ENCODE assay signal across 24 cellular contexts in genomic region chr3:182124187-182124586, GRCh38.
"Had no signal": no experiment of that assay in that cellular context is flagged by ENCODE, and none has a peak within 500 bp of the region (broad histone marks: within the 10 kb centered on the region; RNA-seq: fewer than 3 reads in every experiment).

No MANE protein-coding gene starts in this region.

- H3K9me3 Mint-ChIP-seq: mesothelial cell of epicardium; nephron progenitor cell; stimulated activated naive CD8-positive, alpha-beta T cell treated with anti-CD3 and anti-CD28 coated beads, Interleukin-15, amount 100 ng/mL, for 72 hours had no signal

- H3K36me3 ChIP-seq: gastrocnemius medialis, left lung, prostate gland, sigmoid colon, suprapubic skin, transverse colon had no signal

- DNase-seq: cortex of kidney; dorsolateral prefrontal cortex; effector CD4-positive, alpha-beta T cell; gastrocnemius medialis; head of caudate nucleus; kidney; left cardiac atrium; left lung; mesenchymal stem cell; mucosa of descending colon; naive thymus-derived CD8-positive, alpha-beta T cell; nephron progenitor cell; nucleus accumbens; right cardiac atrium; sigmoid colon; small intestine; stimulated activated CD4-positive, alpha-beta T cell treated with anti-CD3 and anti-CD28 coated beads, Interleukin-15, amount 100 ng/mL, for 24 hours; stimulated activated CD4-positive, alpha-beta T cell treated with anti-CD3 and anti-CD28 coated beads, Interleukin-2, amount 100 ng/mL, for 48 hours; stimulated activated naive CD4-positive, alpha-beta T cell; stimulated activated naive CD8-positive, alpha-beta T cell treated with anti-CD3 and anti-CD28 coated beads, Interleukin-15, amount 100 ng/mL, for 72 hours; transverse colon had no signal

- H3K4me3 Mint-ChIP-seq: mesothelial cell of epicardium; naive thymus-derived CD8-positive, alpha-beta T cell; nephron progenitor cell; stimulated activated naive CD8-positive, alpha-beta T cell treated with anti-CD3 and anti-CD28 coated beads, Interleukin-15, amount 100 ng/mL, for 72 hours had no signal

- H3K4me1 Mint-ChIP-seq: mesothelial cell of epicardium; naive thymus-derived CD8-positive, alpha-beta T cell; stimulated activated naive CD8-positive, alpha-beta T cell treated with anti-CD3 and anti-CD28 coated beads, Interleukin-15, amount 100 ng/mL, for 72 hours had no signal

- H3K4me1 ChIP-seq: gastrocnemius medialis, left lung, prostate gland, sigmoid colon, suprapubic skin, transverse colon had no signal

- H3K27me3 Mint-ChIP-seq: stimulated activated naive CD8-positive, alpha-beta T cell treated with anti-CD3 and anti-CD28 coated beads, Interleukin-15, amount 100 ng/mL, for 72 hours had no signal

- H3K27me3 ChIP-seq: gastrocnemius medialis, left lung, sigmoid colon, suprapubic skin, transverse colon had no signal

- H3K36me3 Mint-ChIP-seq: mesothelial cell of epicardium; naive thymus-derived CD8-positive, alpha-beta T cell had no signal

- H3K4me3 ChIP-seq: dorsolateral prefrontal cortex, gastrocnemius medialis, left lung, mucosa of descending colon, prostate gland, sigmoid colon, suprapubic skin, transverse colon had no signal

- H3K27ac Mint-ChIP-seq: mesothelial cell of epicardium; naive thymus-derived CD8-positive, alpha-beta T cell; nephron progenitor cell; stimulated activated naive CD8-positive, alpha-beta T cell treated with anti-CD3 and anti-CD28 coated beads, Interleukin-15, amount 100 ng/mL, for 72 hours had no signal

- FAIRE-seq: kidney, small intestine had no signal

- H3K9me3 ChIP-seq: gastrocnemius medialis, left lung, mucosa of descending colon, prostate gland, sigmoid colon, suprapubic skin, transverse colon had no signal

- ATAC-seq: gastrocnemius medialis; left cardiac atrium; left lung; mucosa of descending colon; naive thymus-derived CD8-positive, alpha-beta T cell; right cardiac atrium; stimulated activated naive CD8-positive, alpha-beta T cell treated with anti-CD3 and anti-CD28 coated beads, Interleukin-15, amount 100 ng/mL, for 72 hours had no signal

- H3K27ac ChIP-seq: dorsolateral prefrontal cortex, gastrocnemius medialis, left lung, prostate gland, sigmoid colon, suprapubic skin, transverse colon had no signal
